Comparison of ENCODE assay signal across 1 cellular context in the genomic region with DNA sequence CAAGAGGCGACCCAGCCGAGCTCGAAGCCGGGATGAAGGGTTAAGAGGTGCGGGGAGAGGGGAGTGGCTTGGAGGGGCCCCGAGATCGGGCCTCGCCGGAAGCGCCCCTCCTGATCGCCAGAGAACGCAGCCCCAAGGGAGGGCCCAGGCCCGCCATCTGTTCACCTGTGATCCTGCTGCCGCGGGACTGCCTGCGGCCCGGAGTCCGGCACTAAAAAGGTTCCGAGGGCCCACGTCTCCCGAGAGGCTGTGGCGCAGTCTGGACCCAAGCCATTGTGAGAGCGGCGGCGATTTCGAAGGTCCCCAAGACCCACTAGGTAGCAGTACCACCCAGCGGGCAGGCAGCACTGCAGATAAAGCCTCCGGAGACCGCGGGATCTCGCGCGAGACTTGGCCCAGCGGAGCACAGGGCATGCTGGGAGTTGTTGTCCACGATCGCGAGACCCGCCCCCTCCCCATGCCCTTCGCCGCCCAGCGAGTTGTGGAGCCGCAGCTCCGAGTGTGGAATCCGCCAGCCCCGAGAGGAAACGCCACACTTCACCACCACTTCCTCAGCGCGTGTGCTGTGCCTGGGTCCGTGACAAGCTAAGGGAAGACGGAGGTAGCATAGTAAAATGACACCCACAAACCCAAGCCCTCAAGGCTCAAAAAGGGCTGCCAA.
TF ChIP-seq lines count a peak whose summit lies in the region.

Gene KIAA1191 (minus strand): TSS at position 328 of the 661 bp plus-strand sequence. CDS start 2,256 bp downstream, outside the sequence.

TF ChIP-seq in HepG2, 621 proteins besides CTCF, POLR2A, EP300 and RAD21 (continued from another document and continues in another):
- TF ChIP-seq, protein P1, sequence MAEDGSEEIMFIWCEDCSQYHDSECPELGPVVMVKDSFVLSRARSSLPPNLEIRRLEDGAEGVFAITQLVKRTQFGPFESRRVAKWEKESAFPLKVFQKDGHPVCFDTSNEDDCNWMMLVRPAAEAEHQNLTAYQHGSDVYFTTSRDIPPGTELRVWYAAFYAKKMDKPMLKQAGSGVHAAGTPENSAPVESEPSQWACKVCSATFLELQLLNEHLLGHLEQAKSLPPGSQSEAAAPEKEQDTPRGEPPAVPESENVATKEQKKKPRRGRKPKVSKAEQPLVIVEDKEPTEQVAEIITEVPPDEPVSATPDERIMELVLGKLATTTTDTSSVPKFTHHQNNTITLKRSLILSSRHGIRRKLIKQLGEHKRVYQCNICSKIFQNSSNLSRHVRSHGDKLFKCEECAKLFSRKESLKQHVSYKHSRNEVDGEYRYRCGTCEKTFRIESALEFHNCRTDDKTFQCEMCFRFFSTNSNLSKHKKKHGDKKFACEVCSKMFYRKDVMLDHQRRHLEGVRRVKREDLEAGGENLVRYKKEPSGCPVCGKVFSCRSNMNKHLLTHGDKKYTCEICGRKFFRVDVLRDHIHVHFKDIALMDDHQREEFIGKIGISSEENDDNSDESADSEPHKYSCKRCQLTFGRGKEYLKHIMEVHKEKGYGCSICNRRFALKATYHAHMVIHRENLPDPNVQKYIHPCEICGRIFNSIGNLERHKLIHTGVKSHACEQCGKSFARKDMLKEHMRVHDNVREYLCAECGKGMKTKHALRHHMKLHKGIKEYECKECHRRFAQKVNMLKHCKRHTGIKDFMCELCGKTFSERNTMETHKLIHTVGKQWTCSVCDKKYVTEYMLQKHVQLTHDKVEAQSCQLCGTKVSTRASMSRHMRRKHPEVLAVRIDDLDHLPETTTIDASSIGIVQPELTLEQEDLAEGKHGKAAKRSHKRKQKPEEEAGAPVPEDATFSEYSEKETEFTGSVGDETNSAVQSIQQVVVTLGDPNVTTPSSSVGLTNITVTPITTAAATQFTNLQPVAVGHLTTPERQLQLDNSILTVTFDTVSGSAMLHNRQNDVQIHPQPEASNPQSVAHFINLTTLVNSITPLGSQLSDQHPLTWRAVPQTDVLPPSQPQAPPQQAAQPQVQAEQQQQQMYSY (CRISPR knock-in tag; IDR thresholded peaks at IDR 0.05), result no peak; the same call in 1 of the 2 replicates
- TF ChIP-seq PRDM4 (CRISPR knock-in tag; IDR thresholded peaks at IDR 0.05; ENCODE audit: borderline replicate concordance), result 0 out of 2 replicates have a peak, but pooled peaks have one; percentile 31
- no peak for TF ChIP-seq RXRA (CRISPR knock-in tag; IDR thresholded peaks at IDR 0.05)
- 0 out of 2 replicates have a peak, but pooled peaks have one; percentile 59 for TF ChIP-seq RELA (CRISPR knock-in tag; IDR thresholded peaks at IDR 0.05)
- no peak for TF ChIP-seq NCOA5 (CRISPR knock-in tag; IDR thresholded peaks at IDR 0.05)
- no peak for TF ChIP-seq ZNF549 (CRISPR knock-in tag; IDR thresholded peaks at IDR 0.05)
- no peak for TF ChIP-seq AGO1 (IDR thresholded peaks at IDR 0.05; ENCODE audit: low read depth, low read length, poor library complexity, severe bottlenecking)
- no peak for TF ChIP-seq HIVEP1 (CRISPR knock-in tag; IDR thresholded peaks at IDR 0.05)
- TF ChIP-seq ZNF556 (CRISPR knock-in tag; IDR thresholded peaks at IDR 0.05; ENCODE audit: borderline replicate concordance), result no peak
- TF ChIP-seq GABPB1 (CRISPR knock-in tag; IDR thresholded peaks at IDR 0.05), result peak; percentile 92
- TF ChIP-seq PRMT3 (CRISPR knock-in tag; IDR thresholded peaks at IDR 0.05; ENCODE audit: borderline replicate concordance, low read depth), result no peak
- TF ChIP-seq ZBTB44 (CRISPR knock-in tag; IDR thresholded peaks at IDR 0.05), result peak; percentile 60; the same call in 1 of the 2 replicates
- TF ChIP-seq RFX1 (IDR thresholded peaks at IDR 0.05), result no peak
- TF ChIP-seq, protein P2, sequence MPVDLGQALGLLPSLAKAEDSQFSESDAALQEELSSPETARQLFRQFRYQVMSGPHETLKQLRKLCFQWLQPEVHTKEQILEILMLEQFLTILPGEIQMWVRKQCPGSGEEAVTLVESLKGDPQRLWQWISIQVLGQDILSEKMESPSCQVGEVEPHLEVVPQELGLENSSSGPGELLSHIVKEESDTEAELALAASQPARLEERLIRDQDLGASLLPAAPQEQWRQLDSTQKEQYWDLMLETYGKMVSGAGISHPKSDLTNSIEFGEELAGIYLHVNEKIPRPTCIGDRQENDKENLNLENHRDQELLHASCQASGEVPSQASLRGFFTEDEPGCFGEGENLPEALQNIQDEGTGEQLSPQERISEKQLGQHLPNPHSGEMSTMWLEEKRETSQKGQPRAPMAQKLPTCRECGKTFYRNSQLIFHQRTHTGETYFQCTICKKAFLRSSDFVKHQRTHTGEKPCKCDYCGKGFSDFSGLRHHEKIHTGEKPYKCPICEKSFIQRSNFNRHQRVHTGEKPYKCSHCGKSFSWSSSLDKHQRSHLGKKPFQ (CRISPR knock-in tag; IDR thresholded peaks at IDR 0.05; ENCODE audit: insufficient replicate concordance), result peak; percentile 19
- no peak for TF ChIP-seq KDM6A (CRISPR knock-in tag; IDR thresholded peaks at IDR 0.05; ENCODE audit: low read depth)
- 0 out of 2 replicates have a peak, but pooled peaks have one; percentile 75 for TF ChIP-seq SMAD1 (CRISPR knock-in tag; IDR thresholded peaks at IDR 0.05; ENCODE audit: borderline replicate concordance, low read depth)
- 0 out of 2 replicates have a peak, but pooled peaks have one; percentile 15 for TF ChIP-seq ZNF354B (CRISPR knock-in tag; IDR thresholded peaks at IDR 0.05)
- 0 out of 2 replicates have a peak, but pooled peaks have one; percentile 78 for TF ChIP-seq ZNF784 (CRISPR knock-in tag; IDR thresholded peaks at IDR 0.05; ENCODE audit: borderline replicate concordance)
- TF ChIP-seq, protein P3, sequence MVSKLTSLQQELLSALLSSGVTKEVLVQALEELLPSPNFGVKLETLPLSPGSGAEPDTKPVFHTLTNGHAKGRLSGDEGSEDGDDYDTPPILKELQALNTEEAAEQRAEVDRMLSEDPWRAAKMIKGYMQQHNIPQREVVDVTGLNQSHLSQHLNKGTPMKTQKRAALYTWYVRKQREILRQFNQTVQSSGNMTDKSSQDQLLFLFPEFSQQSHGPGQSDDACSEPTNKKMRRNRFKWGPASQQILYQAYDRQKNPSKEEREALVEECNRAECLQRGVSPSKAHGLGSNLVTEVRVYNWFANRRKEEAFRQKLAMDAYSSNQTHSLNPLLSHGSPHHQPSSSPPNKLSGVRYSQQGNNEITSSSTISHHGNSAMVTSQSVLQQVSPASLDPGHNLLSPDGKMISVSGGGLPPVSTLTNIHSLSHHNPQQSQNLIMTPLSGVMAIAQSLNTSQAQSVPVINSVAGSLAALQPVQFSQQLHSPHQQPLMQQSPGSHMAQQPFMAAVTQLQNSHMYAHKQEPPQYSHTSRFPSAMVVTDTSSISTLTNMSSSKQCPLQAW (CRISPR knock-in tag; IDR thresholded peaks at IDR 0.05), result peak; percentile 45; the same call in 1 of the 2 replicates
- no peak for TF ChIP-seq ZNF460 (CRISPR knock-in tag; IDR thresholded peaks at IDR 0.05; ENCODE audit: borderline replicate concordance)
- TF ChIP-seq ZBTB42 (CRISPR knock-in tag; IDR thresholded peaks at IDR 0.05), result peak; percentile 69; the same call in 1 of the 2 replicates
- TF ChIP-seq ZNF17 (CRISPR knock-in tag; IDR thresholded peaks at IDR 0.05), result no peak
- TF ChIP-seq ZNF256 (CRISPR knock-in tag; conservative IDR thresholded peaks at IDR 0.05), result no peak
- TF ChIP-seq, protein P4, sequence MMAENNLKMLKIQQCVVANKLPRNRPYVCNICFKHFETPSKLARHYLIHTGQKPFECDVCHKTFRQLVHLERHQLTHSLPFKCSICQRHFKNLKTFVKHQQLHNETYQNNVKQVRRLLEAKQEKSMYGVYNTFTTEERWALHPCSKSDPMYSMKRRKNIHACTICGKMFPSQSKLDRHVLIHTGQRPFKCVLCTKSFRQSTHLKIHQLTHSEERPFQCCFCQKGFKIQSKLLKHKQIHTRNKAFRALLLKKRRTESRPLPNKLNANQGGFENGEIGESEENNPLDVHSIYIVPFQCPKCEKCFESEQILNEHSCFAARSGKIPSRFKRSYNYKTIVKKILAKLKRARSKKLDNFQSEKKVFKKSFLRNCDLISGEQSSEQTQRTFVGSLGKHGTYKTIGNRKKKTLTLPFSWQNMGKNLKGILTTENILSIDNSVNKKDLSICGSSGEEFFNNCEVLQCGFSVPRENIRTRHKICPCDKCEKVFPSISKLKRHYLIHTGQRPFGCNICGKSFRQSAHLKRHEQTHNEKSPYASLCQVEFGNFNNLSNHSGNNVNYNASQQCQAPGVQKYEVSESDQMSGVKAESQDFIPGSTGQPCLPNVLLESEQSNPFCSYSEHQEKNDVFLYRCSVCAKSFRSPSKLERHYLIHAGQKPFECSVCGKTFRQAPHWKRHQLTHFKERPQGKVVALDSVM (CRISPR knock-in tag; IDR thresholded peaks at IDR 0.05), result peak; percentile 36; the same call in 1 of the 2 replicates
- TF ChIP-seq ZNF570 (CRISPR knock-in tag; IDR thresholded peaks at IDR 0.05; ENCODE audit: borderline replicate concordance), result no peak
- TF ChIP-seq ZBTB8A (CRISPR knock-in tag; IDR thresholded peaks at IDR 0.05; ENCODE audit: borderline replicate concordance, low read depth), result no peak
- peak; percentile 30; the same call in 1 of the 2 replicates for TF ChIP-seq NFYC (CRISPR knock-in tag; IDR thresholded peaks at IDR 0.05)
- no peak for TF ChIP-seq SP140L (CRISPR knock-in tag; IDR thresholded peaks at IDR 0.05; ENCODE audit: borderline replicate concordance)
- peak; percentile 84 for TF ChIP-seq GTF2F1 (IDR thresholded peaks at IDR 0.05; ENCODE audit: low read length)
- TF ChIP-seq ZNF629 (CRISPR knock-in tag; conservative IDR thresholded peaks at IDR 0.05), result no peak
- TF ChIP-seq, protein P5, sequence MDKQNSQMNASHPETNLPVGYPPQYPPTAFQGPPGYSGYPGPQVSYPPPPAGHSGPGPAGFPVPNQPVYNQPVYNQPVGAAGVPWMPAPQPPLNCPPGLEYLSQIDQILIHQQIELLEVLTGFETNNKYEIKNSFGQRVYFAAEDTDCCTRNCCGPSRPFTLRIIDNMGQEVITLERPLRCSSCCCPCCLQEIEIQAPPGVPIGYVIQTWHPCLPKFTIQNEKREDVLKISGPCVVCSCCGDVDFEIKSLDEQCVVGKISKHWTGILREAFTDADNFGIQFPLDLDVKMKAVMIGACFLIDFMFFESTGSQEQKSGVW (CRISPR knock-in tag; IDR thresholded peaks at IDR 0.05; ENCODE audit: borderline replicate concordance), result no peak
- TF ChIP-seq ZNF724P (CRISPR knock-in tag; IDR thresholded peaks at IDR 0.05; ENCODE audit: borderline replicate concordance), result 0 out of 2 replicates have a peak, but pooled peaks have one; percentile 79
- TF ChIP-seq, protein P6, sequence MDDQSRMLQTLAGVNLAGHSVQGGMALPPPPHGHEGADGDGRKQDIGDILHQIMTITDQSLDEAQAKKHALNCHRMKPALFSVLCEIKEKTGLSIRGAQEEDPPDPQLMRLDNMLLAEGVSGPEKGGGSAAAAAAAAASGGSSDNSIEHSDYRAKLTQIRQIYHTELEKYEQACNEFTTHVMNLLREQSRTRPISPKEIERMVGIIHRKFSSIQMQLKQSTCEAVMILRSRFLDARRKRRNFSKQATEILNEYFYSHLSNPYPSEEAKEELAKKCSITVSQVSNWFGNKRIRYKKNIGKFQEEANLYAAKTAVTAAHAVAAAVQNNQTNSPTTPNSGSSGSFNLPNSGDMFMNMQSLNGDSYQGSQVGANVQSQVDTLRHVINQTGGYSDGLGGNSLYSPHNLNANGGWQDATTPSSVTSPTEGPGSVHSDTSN (CRISPR knock-in tag; IDR thresholded peaks at IDR 0.05; ENCODE audit: borderline replicate concordance), result no peak
- TF ChIP-seq, protein P7, sequence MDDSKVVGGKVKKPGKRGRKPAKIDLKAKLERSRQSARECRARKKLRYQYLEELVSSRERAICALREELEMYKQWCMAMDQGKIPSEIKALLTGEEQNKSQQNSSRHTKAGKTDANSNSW (CRISPR knock-in tag; IDR thresholded peaks at IDR 0.05; ENCODE audit: borderline replicate concordance), result no peak
- TF ChIP-seq, protein P8, sequence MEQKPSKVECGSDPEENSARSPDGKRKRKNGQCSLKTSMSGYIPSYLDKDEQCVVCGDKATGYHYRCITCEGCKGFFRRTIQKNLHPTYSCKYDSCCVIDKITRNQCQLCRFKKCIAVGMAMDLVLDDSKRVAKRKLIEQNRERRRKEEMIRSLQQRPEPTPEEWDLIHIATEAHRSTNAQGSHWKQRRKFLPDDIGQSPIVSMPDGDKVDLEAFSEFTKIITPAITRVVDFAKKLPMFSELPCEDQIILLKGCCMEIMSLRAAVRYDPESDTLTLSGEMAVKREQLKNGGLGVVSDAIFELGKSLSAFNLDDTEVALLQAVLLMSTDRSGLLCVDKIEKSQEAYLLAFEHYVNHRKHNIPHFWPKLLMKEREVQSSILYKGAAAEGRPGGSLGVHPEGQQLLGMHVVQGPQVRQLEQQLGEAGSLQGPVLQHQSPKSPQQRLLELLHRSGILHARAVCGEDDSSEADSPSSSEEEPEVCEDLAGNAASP (CRISPR knock-in tag; IDR thresholded peaks at IDR 0.05; ENCODE audit: borderline replicate concordance), result no peak; the same call in 1 of the 2 replicates
- peak; percentile 85; the same call in 1 of the 2 replicates for TF ChIP-seq KAT7 (CRISPR knock-in tag; IDR thresholded peaks at IDR 0.05; ENCODE audit: borderline replicate concordance)
